ENCODE assay signal across 8 cellular contexts in genomic region chr16:3264137-3265036, GRCh38. TPM values are rescaled to one million over a fixed set of nuclear protein-coding genes. Genes with fewer than 3 reads are reported as not detected.
DNase-seq lines count a peak whose midpoint lies in the region; ATAC-seq and TF ChIP-seq lines count a peak whose summit lies in the region.

No MANE protein-coding gene starts in this region.

- in situ Hi-C loops in ACHN (cut with HindIII; ENCODE audit: low pct_ligation_motif_present, low pct_unique_long_range_greater_than_20kb, low sequenced_read_pairs) (no loop called here), mammary epithelial cell (cut with MboI; ENCODE audit: low sequenced_read_pairs in 2 of 2) (no loop called here)

- H3K79me2 ChIP-seq in mammary epithelial cell (ENCODE audit: insufficient read depth, low read length), result no peaks in the 10 kb centered on the region

- CTCF ChIA-PET in mammary epithelial cell (lab: Charles Lee; ENCODE audit: low non-redundant PET), result no interaction called here

- peak overlapping the region; percentile 30 for H3K9ac ChIP-seq in mammary epithelial cell (ENCODE audit: insufficient read depth, low read length)

- intact Hi-C loops in mammary epithelial cell (cut with micrococcal nuclease), result loop anchor here (1.0 to 5.0 kb wide), 4 partner anchors 19 to 238 kb away; partner anchors contain the start of genes CLUAP1, OR1F1 and ZNF263

- ATAC-seq in GM18867 (IDR thresholded peaks at IDR 0.05; ENCODE audit: unreplicated experiment), result peak; percentile 88
- ATAC-seq in HG03108 (IDR thresholded peaks at IDR 0.05; ENCODE audit: unreplicated experiment), result peak; percentile 86

- peak overlapping the region; percentile 88 for H2AFZ ChIP-seq in mammary epithelial cell (ENCODE audit: low read depth, low read length)

- H3K27ac ChIP-seq in VCaP, result peak overlapping the region; percentile 82
- H3K27ac ChIP-seq in mammary epithelial cell (ENCODE audit: insufficient read depth, low read depth, low read length), result peak overlapping the region; percentile 49

- TF ChIP-seq CTCF in VCaP (conservative IDR thresholded peaks at IDR 0.05) (no peak), mammary epithelial cell (conservative IDR thresholded peaks at IDR 0.05 in 1 of 2, IDR thresholded peaks at IDR 0.05 in 1 of 2; ENCODE audit: extremely low read depth in 1 of 2, insufficient read depth in 1 of 2, low read depth in 1 of 2, low read length in 2 of 2) (peak; percentile 7 to 34)

- TSS peak; percentile 61 for BruUV-seq in mammary epithelial cell (replicated peaks; lab: Mats Ljungman, UMichigan)

- no peaks in the 10 kb centered on the region for H4K20me1 ChIP-seq in mammary epithelial cell (ENCODE audit: insufficient read depth, low read length)

- H3K4me3 ChIP-seq in mammary epithelial cell (replicated peaks in 1 of 3; ENCODE audit: insufficient read depth in 1 of 3, low read depth in 2 of 3, low read length in 3 of 3), result peak overlapping the region; percentile 74 to 82 (median 77)

- H3K27me3 ChIP-seq in mammary epithelial cell (ENCODE audit: insufficient read depth, low read length), result no peaks in the 10 kb centered on the region

- no peaks in the 10 kb centered on the region for H3K36me3 ChIP-seq in mammary epithelial cell (ENCODE audit: insufficient read depth, low read length)

- DNase-seq in ACHN, result peak; percentile 99
- peak; percentile 98 for DNase-seq in NCI-H2171 treated with DMSO at 0.1 percent for 48 hours (lab: John Stamatoyannopoulos, UW)
- DNase-seq in mammary epithelial cell, result peak; percentile 98
- peak; percentile 97 for DNase-seq in iPS-NIHi7 (ENCODE audit: extremely low spot score)
- peak; percentile 86 for DNase-seq in smooth muscle cell of the brain vasculature (ENCODE audit: low read depth, low spot score)

- H3K9me3 ChIP-seq in mammary epithelial cell (replicated peaks; ENCODE audit: insufficient read depth, low read length), result peaks cover 2% of the 10 kb centered on the region

- H3K4me2 ChIP-seq in mammary epithelial cell (ENCODE audit: insufficient read depth, low read depth, low read length), result peak overlapping the region; percentile 90

- WGBS in mammary epithelial cell (ENCODE audit: low coverage, missing lambda C conversion rate), result 10% methylated on average over 11 of the region's 77 CpGs

- dilution Hi-C loops in mammary epithelial cell (cut with HindIII; ENCODE audit: low sequenced_read_pairs), result no loop called here

- H3K4me1 ChIP-seq in mammary epithelial cell (ENCODE audit: insufficient read depth, low read length), result peaks cover 7% of the 10 kb centered on the region

RNA-seq across cellular contexts. Expression of gene MEFV, which starts 8.0 kb away (rescaled TPM):
- not detected for total RNA-seq in mammary epithelial cell
- polyA plus RNA-seq in mammary epithelial cell, result not detected
- polyA minus RNA-seq in mammary epithelial cell, result not detected

RNA-seq across cellular contexts. Expression of gene ZNF263, which starts 18.9 kb away (rescaled TPM):
- total RNA-seq in mammary epithelial cell, result 10 to 100 TPM; 23.7 to 54.8 TPM
- polyA plus RNA-seq in mammary epithelial cell, result 7.6 TPM
- polyA minus RNA-seq in mammary epithelial cell, result 12.1 TPM

RNA-seq across cellular contexts. Expression of gene ZNF200, which starts 29.4 kb away (rescaled TPM):
- 10 to 100 TPM in 1 of 2 donors, 1 to 10 TPM in 1; 10.0 to 10.5 TPM for total RNA-seq in mammary epithelial cell
- polyA plus RNA-seq in mammary epithelial cell, result 4.2 TPM
- 15.2 TPM for polyA minus RNA-seq in mammary epithelial cell

RNA-seq across cellular contexts. Expression of gene TIGD7, which starts 40.8 kb away (rescaled TPM):
- 1 to 10 TPM; 1.9 to 2.3 TPM for total RNA-seq in mammary epithelial cell
- 0.39 TPM for polyA plus RNA-seq in mammary epithelial cell
- not detected for polyA minus RNA-seq in mammary epithelial cell

RNA-seq across cellular contexts. Expression of gene ZNF75A, which starts 40.9 kb away (rescaled TPM):
- total RNA-seq in mammary epithelial cell, result 10 to 100 TPM; 13.7 to 24.6 TPM
- polyA plus RNA-seq in mammary epithelial cell, result 8.4 TPM
- polyA minus RNA-seq in mammary epithelial cell, result 7.6 TPM

Comparison
In these comparisons a context has a peak if more than half of its experiments do, and no peak if none do; other contexts are left out.
1. Peak in every context shown above with its lines: DNase-seq, ATAC-seq, H3K4me3 ChIP-seq and H3K27ac ChIP-seq.